Comparison of ENCODE assay signal across 10 cellular contexts in genomic region chr10:100374137-100374655, GRCh38. TPM values are rescaled to one million over a fixed set of nuclear protein-coding genes. Genes with fewer than 3 reads are reported as not detected.
A peak's percentile ranks its signal among the peaks of the same experiment; 100 is the strongest.
DNase-seq lines count a peak whose midpoint lies in the region; ATAC-seq and TF ChIP-seq lines count a peak whose summit lies in the region.
"Had no signal": no experiment of that assay in that cellular context is flagged by ENCODE, and none has a peak within 500 bp of the region (broad histone marks: within the 10 kb centered on the region; RNA-seq: fewer than 3 reads in every experiment).

No MANE protein-coding gene starts in this region.

- peaks cover 19 to 21% (median 20%) of the 10 kb centered on the region in 3 donors for H3K4me1 Mint-ChIP-seq in T-cell

- H4K20me1 ChIP-seq in OCI-LY3 (ENCODE audit: insufficient read depth, low read length), result no peaks in the 10 kb centered on the region

- H3K4me3 Mint-ChIP-seq in T-cell, result no peak overlapping the region
- H3K4me3 Mint-ChIP-seq: nephron progenitor cell had no signal

- H4K12ac ChIP-seq in trophoblast cell (ENCODE audit: low read depth, low read length), result peak overlapping the region; percentile 88

- WGBS in trophoblast cell (ENCODE audit: extremely low coverage, insufficient coverage, insufficient read length), result 100% methylated on average over 1 of the region's 4 CpGs

- no peak overlapping the region for H3K27ac Mint-ChIP-seq in T-cell
- H3K27ac Mint-ChIP-seq: nephron progenitor cell had no signal

- H3K27me3 ChIP-seq in OCI-LY3 (ENCODE audit: low read depth, low read length), result no peaks in the 10 kb centered on the region
- H3K27me3 ChIP-seq in trophoblast cell (ENCODE audit: insufficient read depth, low read length), result no peaks in the 10 kb centered on the region

- no peak overlapping the region for H3K23ac ChIP-seq in trophoblast cell (ENCODE audit: low read length)

- H2AFZ ChIP-seq in OCI-LY3 (ENCODE audit: low read depth, low read length) (peak overlapping the region; percentile 83; the same call in 1 of the 2 replicates), trophoblast cell (ENCODE audit: insufficient read depth, low read length, poor library complexity) (peak overlapping the region; percentile 11)

- ATAC-seq in T-cell (replicated peaks in 1 of 4), result no peak

- H3K79me1 ChIP-seq in trophoblast cell (ENCODE audit: low read length), result peaks cover 41% of the 10 kb centered on the region

- H3K4me2 ChIP-seq in OCI-LY3 (ENCODE audit: low read length) (peak overlapping the region; percentile 79), trophoblast cell (ENCODE audit: low read length) (peak overlapping the region; percentile 84)

- peak overlapping the region; percentile 99 for H4K91ac ChIP-seq in trophoblast cell (ENCODE audit: low read depth, low read length)

- H3K14ac ChIP-seq in trophoblast cell (ENCODE audit: low read length), result peak overlapping the region; percentile 99

- H3K18ac ChIP-seq in trophoblast cell (ENCODE audit: low read length), result peak overlapping the region; percentile 53

- peak overlapping the region; percentile 93 for H2BK5ac ChIP-seq in trophoblast cell (ENCODE audit: low read depth, low read length, poor library complexity)

- CTCF ChIA-PET in T-cell (lab: Charles Lee), result interaction anchor here in 1 of 2 donors (1.3 to 1.6 kb wide), 3 partner anchors 31 to 137 kb away, joined by 4 to 7 read pairs (median 5); no protein-coding TSS in a partner anchor

- H3K79me2 ChIP-seq in OCI-LY3 (ENCODE audit: low read length) (no peaks in the 10 kb centered on the region; the same call in 1 of the 2 replicates), trophoblast cell (ENCODE audit: control insufficient read depth, insufficient read depth, low read length, poor library complexity) (peaks cover 12% of the 10 kb centered on the region)

- POLR2A ChIA-PET in T-cell (lab: Charles Lee), result interaction anchor here (0.6 to 0.7 kb wide), 2 partner anchors 10 to 95 kb away, joined by 3 to 4 read pairs; no protein-coding TSS in a partner anchor

- H4K8ac ChIP-seq in trophoblast cell (ENCODE audit: low read depth, low read length), result peak overlapping the region; percentile 97

- H3K4me1 ChIP-seq in OCI-LY3 (ENCODE audit: low read length) (peaks cover 47% of the 10 kb centered on the region), trophoblast cell (ENCODE audit: control insufficient read depth in 1 of 2, insufficient read depth in 2 of 2, low read length in 2 of 2) (peaks cover 8 to 31% of the 10 kb centered on the region in 2 experiments)

- peak overlapping the region; percentile 14 for H3K4ac ChIP-seq in trophoblast cell (ENCODE audit: low read depth, low read length)

- no peaks in the 10 kb centered on the region for H3K36me3 ChIP-seq in OCI-LY3 (replicated peaks; ENCODE audit: low read depth, low read length)
- H3K36me3 ChIP-seq in trophoblast cell (ENCODE audit: control insufficient read depth in 1 of 2, insufficient read depth in 2 of 2, low read length in 2 of 2), result no peaks in the 10 kb centered on the region

- H3K9me3 ChIP-seq in OCI-LY3 (ENCODE audit: insufficient read depth, low read length) (no peaks in the 10 kb centered on the region), trophoblast cell (ENCODE audit: insufficient read depth, low read depth, low read length) (no peaks in the 10 kb centered on the region)

- H3K9ac ChIP-seq in OCI-LY3 (ENCODE audit: low read length), result peak overlapping the region; percentile 94
- peak overlapping the region; percentile 83 for H3K9ac ChIP-seq in trophoblast cell (ENCODE audit: low read length)

- H2BK120ac ChIP-seq in trophoblast cell (ENCODE audit: insufficient read depth, low read length, poor library complexity), result peak overlapping the region; percentile 98

- H3K9me3 Mint-ChIP-seq in T-cell, result no peaks in the 10 kb centered on the region
- H3K9me3 Mint-ChIP-seq: nephron progenitor cell had no signal

- no peaks in the 10 kb centered on the region for H3K36me3 Mint-ChIP-seq in T-cell

- no peak for TF ChIP-seq CTCF in OCI-LY3 (IDR thresholded peaks at IDR 0.05; ENCODE audit: low read depth, low read length)
- no peak for TF ChIP-seq CTCF in fibroblast of mammary gland (conservative IDR thresholded peaks at IDR 0.05; ENCODE audit: control insufficient read depth, insufficient read depth, low read depth, low read length)

- no peaks in the 10 kb centered on the region for H3K27me3 Mint-ChIP-seq in T-cell

- peak overlapping the region; percentile 75 for H3K27ac ChIP-seq in OCI-LY3 (ENCODE audit: low read length)
- H3K27ac ChIP-seq in trophoblast cell (ENCODE audit: low read depth, low read length), result peak overlapping the region; percentile 99

- peak overlapping the region; percentile 8 for H2AK5ac ChIP-seq in trophoblast cell (ENCODE audit: low read length)

- peak; percentile 52 for DNase-seq in DMS114 treated with DMSO at 0.1 percent for 48 hours (lab: John Stamatoyannopoulos, UW; ENCODE audit: unreplicated experiment)
- no peak for DNase-seq in fibroblast of mammary gland (ENCODE audit: low read depth)
- no peak for DNase-seq in trophoblast cell
- no peak for DNase-seq in KBM-7
- no peak for DNase-seq in CD1c-positive myeloid dendritic cell (ENCODE audit: extremely low spot score)
- DNase-seq in T-cell, result no peak
- DNase-seq in central memory CD4-positive, alpha-beta T cell, result no peak

- peak overlapping the region; percentile 48 for H2BK12ac ChIP-seq in trophoblast cell (ENCODE audit: low read length)

- H3K4me3 ChIP-seq in OCI-LY3 (ENCODE audit: low read length), result peak overlapping the region; percentile 84
- H3K4me3 ChIP-seq in fibroblast of mammary gland (ENCODE audit: control insufficient read depth, low read depth, low read length), result peak overlapping the region; percentile 63
- peak overlapping the region; percentile 66 for H3K4me3 ChIP-seq in trophoblast cell (ENCODE audit: low read depth, low read length)

- in situ Hi-C loops in KBM-7 (cut with MboI; ENCODE audit: low pct_unique_long_range_greater_than_20kb, low sequenced_read_pairs), result no loop called here

RNA-seq across cellular contexts. Expression of gene SCD, which starts 27.2 kb away (rescaled TPM):
- 616 and 629 TPM in 2 replicates for polyA plus RNA-seq in trophoblast cell (2013)
- 1 to 10 TPM; 2.1 to 5.7 (median 4.7) TPM for total RNA-seq in T-cell

RNA-seq across cellular contexts. Expression of gene PKD2L1, which starts 44.2 kb away (rescaled TPM):
- polyA plus RNA-seq in trophoblast cell (2013), result not detected in 2 replicates
- total RNA-seq in T-cell, result not detected
- total RNA-seq: M059J had no signal
